In genomic region chr10:91345716-91346115, GRCh38 we compare ENCODE assay signal across 26 cellular contexts.
"Had no signal": no experiment of that assay in that cellular context is flagged by ENCODE, and none has a peak within 500 bp of the region (broad histone marks: within the 10 kb centered on the region; RNA-seq: fewer than 3 reads in every experiment).

No MANE protein-coding gene starts in this region.

- DNase-seq: activated CD4-positive, alpha-beta memory T cell treated with anti-CD3 and anti-CD28 coated beads for 36 hours; activated CD4-positive, alpha-beta T cell treated with anti-CD3 and anti-CD28 coated beads for 4 hours; activated CD4-positive, CD25-positive, alpha-beta regulatory T cell; activated naive CD4-positive, alpha-beta T cell treated with anti-CD3 and anti-CD28 coated beads for 36 hours; activated naive CD8-positive, alpha-beta T cell treated with anti-CD3 and anti-CD28 coated beads, Interleukin-2, amount 10 ng/mL, durations not matched to agents 7 days and 5 days; activated T-cell treated with anti-CD3 and anti-CD28 coated beads, Interleukin-2, amount 50 U/mL, for 48 hours; central memory CD4-positive, alpha-beta T cell; effector memory CD4-positive, alpha-beta T cell; hippocampal formation; kidney glomerular epithelial cell; left lung; naive thymus-derived CD4-positive, alpha-beta T cell; occipital lobe; posterior cingulate gyrus; right lobe of liver; stimulated activated CD4-positive, alpha-beta T cell treated with anti-CD3 and anti-CD28 coated beads, Interleukin-2, amount 100 ng/mL, for 48 hours; stimulated activated CD8-positive, alpha-beta memory T cell treated with anti-CD3 and anti-CD28 coated beads, Interleukin-4, amount 100 ng/mL, for 48 hours; stimulated activated naive B cell treated with anti-CD40 and anti-IgM and Interleukin-4, amounts not matched to agents 10 μg/mL and 1 μg/mL and 100 μg/mL, for 72 hours; T-helper 17 cell; testis; trophoblast cell had no signal

- H3K9me3 ChIP-seq: left lung, right lobe of liver, testis, vagina had no signal

- H3K27me3 ChIP-seq: left lung, right lobe of liver, testis, vagina had no signal

- FAIRE-seq: colon, frontal cortex had no signal

- H3K4me1 ChIP-seq: testis had no signal

- H3K27ac ChIP-seq: left lung, right lobe of liver, testis, vagina had no signal

- ATAC-seq: left lung; naive thymus-derived CD4-positive, alpha-beta T cell; right lobe of liver; stimulated activated naive B cell treated with anti-CD40 and anti-IgM and Interleukin-4, amounts not matched to agents 10 μg/mL and 1 μg/mL and 100 μg/mL, for 72 hours; T-helper 17 cell had no signal

- H3K4me3 ChIP-seq: left lung, lung, right lobe of liver, smooth muscle cell, testis, vagina had no signal

- H3K36me3 ChIP-seq: left lung, right lobe of liver, vagina had no signal

- H3K4me2 ChIP-seq: smooth muscle cell had no signal
